ENCODE assay signal across 12 cellular contexts in genomic region chr5:150447188-150447587, GRCh38. TPM values are rescaled to one million over a fixed set of nuclear protein-coding genes. Genes with fewer than 3 reads are reported as not detected.
A peak's percentile ranks its signal among the peaks of the same experiment; 100 is the strongest.
DNase-seq lines count a peak whose midpoint lies in the region; ATAC-seq and TF ChIP-seq lines count a peak whose summit lies in the region.
"Had no signal": no experiment of that assay in that cellular context is flagged by ENCODE, and none has a peak within 500 bp of the region (broad histone marks: within the 10 kb centered on the region; RNA-seq: fewer than 3 reads in every experiment).

No MANE protein-coding gene starts in this region.

- H3K4me3 ChIP-seq in OCI-LY1 (ENCODE audit: low read depth, low read length, poor library complexity, severe bottlenecking) (peak overlapping the region; percentile 91), endodermal cell (ENCODE audit: low read length) (peak overlapping the region; percentile 91), neuronal stem cell (ENCODE audit: low read length in 2 of 2) (no peak overlapping the region)

- H3K9me3 Mint-ChIP-seq in activated naive CD4-positive, alpha-beta T cell treated with anti-CD3 and anti-CD28 coated beads for 36 hours: no peaks in the 10 kb centered on the region
- H3K9me3 Mint-ChIP-seq in endodermal cell: peaks cover 7% of the 10 kb centered on the region
- H3K9me3 Mint-ChIP-seq in stimulated activated memory B cell treated with anti-CD40 and anti-IgM and Interleukin-4, amounts not matched to agents 10 μg/mL and 1 μg/mL and 100 μg/mL, for 72 hours: no peaks in the 10 kb centered on the region

- H3K27ac ChIP-seq in OCI-LY1 (ENCODE audit: low read depth, low read length, poor library complexity, severe bottlenecking) (no peak overlapping the region), endodermal cell (ENCODE audit: low read depth, low read length) (no peak overlapping the region), neuronal stem cell (replicated peaks; ENCODE audit: low read length) (no peak overlapping the region)

- no peak overlapping the region for H3K18ac ChIP-seq in neuronal stem cell (ENCODE audit: low read length)

- peaks cover 67% of the 10 kb centered on the region for H3K36me3 ChIP-seq in OCI-LY1 (ENCODE audit: insufficient read depth, low read length)
- peaks cover 57% of the 10 kb centered on the region for H3K36me3 ChIP-seq in endodermal cell (ENCODE audit: control insufficient read depth, insufficient read depth, low read length)
- H3K36me3 ChIP-seq in neuronal stem cell (replicated peaks in 1 of 2; ENCODE audit: control insufficient read depth in 2 of 2, insufficient read depth in 2 of 2, low read length in 2 of 2): peaks cover 49 to 62% of the 10 kb centered on the region in 2 donors

- peak overlapping the region; percentile 93 for H3K4me3 Mint-ChIP-seq in activated naive CD4-positive, alpha-beta T cell treated with anti-CD3 and anti-CD28 coated beads for 36 hours
- peak overlapping the region; percentile 96 for H3K4me3 Mint-ChIP-seq in endodermal cell
- H3K4me3 Mint-ChIP-seq in stimulated activated memory B cell treated with anti-CD40 and anti-IgM and Interleukin-4, amounts not matched to agents 10 μg/mL and 1 μg/mL and 100 μg/mL, for 72 hours: peak overlapping the region; percentile 98

- H4K8ac ChIP-seq in neuronal stem cell (ENCODE audit: low read depth, low read length): no peak overlapping the region

- H3K9me2 ChIP-seq in OCI-LY1 (ENCODE audit: low read depth, low read length): no peaks in the 10 kb centered on the region

- no peaks in the 10 kb centered on the region for H3K9me3 ChIP-seq in OCI-LY1 (ENCODE audit: low read length)
- no peaks in the 10 kb centered on the region for H3K9me3 ChIP-seq in endodermal cell (ENCODE audit: control insufficient read depth, low read length)
- H3K9me3 ChIP-seq in neuronal stem cell (replicated peaks in 1 of 2; ENCODE audit: control insufficient read depth in 2 of 2, insufficient read depth in 1 of 2, low read depth in 1 of 2, low read length in 2 of 2): peaks cover 1 to 3% of the 10 kb centered on the region in 2 donors

- H3K36me3 Mint-ChIP-seq in activated naive CD4-positive, alpha-beta T cell treated with anti-CD3 and anti-CD28 coated beads for 36 hours (ENCODE audit: low read depth): peaks cover 58% of the 10 kb centered on the region
- peaks cover 62% of the 10 kb centered on the region for H3K36me3 Mint-ChIP-seq in endodermal cell (ENCODE audit: low read depth)
- peaks cover 56% of the 10 kb centered on the region for H3K36me3 Mint-ChIP-seq in stimulated activated memory B cell treated with anti-CD40 and anti-IgM and Interleukin-4, amounts not matched to agents 10 μg/mL and 1 μg/mL and 100 μg/mL, for 72 hours

- H3F3A ChIP-seq in OCI-LY1 (ENCODE audit: insufficient read depth, low read length): peaks cover 3% of the 10 kb centered on the region; the same call in 1 of the 2 replicates

- H2AK5ac ChIP-seq in neuronal stem cell (ENCODE audit: low read depth, low read length): no peak overlapping the region

- H3K79me2 ChIP-seq in OCI-LY1 (ENCODE audit: insufficient read depth, low read length): peaks cover 21% of the 10 kb centered on the region

- no peak overlapping the region for H3K23ac ChIP-seq in neuronal stem cell (ENCODE audit: low read depth, low read length, poor library complexity)

- no peak overlapping the region for H3K4ac ChIP-seq in neuronal stem cell (ENCODE audit: low read length)

- TF ChIP-seq CTCF in OCI-LY1 (IDR thresholded peaks at IDR 0.05; ENCODE audit: low read length): no peak
- TF ChIP-seq CTCF in endodermal cell (conservative IDR thresholded peaks at IDR 0.05): no peak

- H3K4me1 Mint-ChIP-seq in activated naive CD4-positive, alpha-beta T cell treated with anti-CD3 and anti-CD28 coated beads for 36 hours (ENCODE audit: low read depth): peaks cover 34% of the 10 kb centered on the region
- H3K4me1 Mint-ChIP-seq in endodermal cell: peaks cover 17% of the 10 kb centered on the region
- peaks cover 37% of the 10 kb centered on the region for H3K4me1 Mint-ChIP-seq in stimulated activated memory B cell treated with anti-CD40 and anti-IgM and Interleukin-4, amounts not matched to agents 10 μg/mL and 1 μg/mL and 100 μg/mL, for 72 hours

- H3K9ac ChIP-seq in OCI-LY1 (ENCODE audit: low read length) (no peak overlapping the region), endodermal cell (ENCODE audit: extremely low read depth, low read length, poor library complexity, severe bottlenecking) (peak overlapping the region; percentile 17), neuronal stem cell (ENCODE audit: low read depth, low read length, poor library complexity) (no peak overlapping the region)

- H3K4me2 ChIP-seq in OCI-LY1 (ENCODE audit: low read length) (no peak overlapping the region), neuronal stem cell (ENCODE audit: insufficient read depth, low read length, poor library complexity, severe bottlenecking) (no peak overlapping the region)

- DNase-seq in activated naive CD4-positive, alpha-beta T cell treated with anti-CD3 and anti-CD28 coated beads for 36 hours: no peak
- DNase-seq in activated naive CD4-positive, alpha-beta T cell treated with anti-CD3 and anti-CD28 coated beads, Interleukin-2, amount 50 U/mL, for 16 hours: no peak
- DNase-seq in endodermal cell: no peak
- DNase-seq in cerebellar cortex (ENCODE audit: low spot score): no peak
- no peak for DNase-seq in neuronal stem cell (ENCODE audit: low spot score)
- DNase-seq: activated effector memory CD4-positive, alpha-beta T cell treated with Interleukin-2 at 50 U/mL for 16 hours; kidney; NCI-H524 treated with DMSO at 0.1 percent for 48 hours; posterior cingulate gyrus had no signal

- H3K27ac Mint-ChIP-seq in activated naive CD4-positive, alpha-beta T cell treated with anti-CD3 and anti-CD28 coated beads for 36 hours: peak overlapping the region; percentile 99
- H3K27ac Mint-ChIP-seq in endodermal cell: peak overlapping the region; percentile 99
- H3K27ac Mint-ChIP-seq in stimulated activated memory B cell treated with anti-CD40 and anti-IgM and Interleukin-4, amounts not matched to agents 10 μg/mL and 1 μg/mL and 100 μg/mL, for 72 hours: peak overlapping the region; percentile 98

- no peak overlapping the region for H2BK5ac ChIP-seq in neuronal stem cell (ENCODE audit: low read length)

- no peak overlapping the region for H2BK15ac ChIP-seq in neuronal stem cell (ENCODE audit: low read length)

- H3K14ac ChIP-seq in neuronal stem cell (ENCODE audit: low read length): no peak overlapping the region

- H4K91ac ChIP-seq in neuronal stem cell (ENCODE audit: low read depth, low read length, poor library complexity): no peak overlapping the region

- no peaks in the 10 kb centered on the region for H3K27me3 Mint-ChIP-seq in activated naive CD4-positive, alpha-beta T cell treated with anti-CD3 and anti-CD28 coated beads for 36 hours (ENCODE audit: low read depth)
- H3K27me3 Mint-ChIP-seq in endodermal cell (ENCODE audit: insufficient read depth): no peaks in the 10 kb centered on the region
- H3K27me3 Mint-ChIP-seq in stimulated activated memory B cell treated with anti-CD40 and anti-IgM and Interleukin-4, amounts not matched to agents 10 μg/mL and 1 μg/mL and 100 μg/mL, for 72 hours: no peaks in the 10 kb centered on the region

- H3K79me1 ChIP-seq in neuronal stem cell (ENCODE audit: low read depth, low read length): peaks cover 9% of the 10 kb centered on the region

- H2BK120ac ChIP-seq in neuronal stem cell (ENCODE audit: low read depth, low read length): no peak overlapping the region

- no peaks in the 10 kb centered on the region for H4K20me1 ChIP-seq in OCI-LY1 (ENCODE audit: insufficient read depth, low read length)

- no peaks in the 10 kb centered on the region for H3K27me3 ChIP-seq in OCI-LY1 (ENCODE audit: insufficient read depth, low read length)
- H3K27me3 ChIP-seq in endodermal cell (ENCODE audit: control insufficient read depth, insufficient read depth, low read length, poor library complexity, severe bottlenecking): no peaks in the 10 kb centered on the region
- no peaks in the 10 kb centered on the region for H3K27me3 ChIP-seq in neuronal stem cell (ENCODE audit: control insufficient read depth in 3 of 3, insufficient read depth in 3 of 3, low read depth in 1 of 3, low read length in 3 of 3)

- WGBS in endodermal cell (ENCODE audit: insufficient coverage in 1 of 2, insufficient read length in 1 of 2), 2 experiments: 96 to 100% methylated on average over 5 to 6 of the region's 6 CpGs
- no CpG with 5 or more reads among the region's 6 CpGs for WGBS in neuronal stem cell (ENCODE audit: extremely low coverage in 2 of 2, insufficient read length in 2 of 2, insufficient replicate concordance in 1 of 2), 2 donors

- H2BK12ac ChIP-seq in neuronal stem cell (ENCODE audit: low read length): no peak overlapping the region

- no peak for ATAC-seq in stimulated activated memory B cell treated with anti-CD40 and anti-IgM and Interleukin-4, amounts not matched to agents 10 μg/mL and 1 μg/mL and 100 μg/mL, for 72 hours
- ATAC-seq in HG03571 (IDR thresholded peaks at IDR 0.05; ENCODE audit: unreplicated experiment): no peak

- CTCF ChIA-PET in activated naive CD4-positive, alpha-beta T cell treated with anti-CD3 and anti-CD28 coated beads for 36 hours (lab: Charles Lee): interaction anchor here (1.0 to 2.4 kb wide), 3 partner anchors 10 to 286 kb away, joined by 3 to 16 read pairs (median 4); no protein-coding TSS in a partner anchor

- intact Hi-C loops in activated naive CD4-positive, alpha-beta T cell treated with anti-CD3 and anti-CD28 coated beads for 36 hours (cut with micrococcal nuclease): no loop called here

- peaks cover 14% of the 10 kb centered on the region for H3K4me1 ChIP-seq in OCI-LY1 (ENCODE audit: insufficient read depth, low read length, severe bottlenecking)
- H3K4me1 ChIP-seq in endodermal cell (ENCODE audit: control insufficient read depth, insufficient read depth, low read length): peaks cover 4% of the 10 kb centered on the region
- peaks cover 6 to 10% of the 10 kb centered on the region in 2 donors for H3K4me1 ChIP-seq in neuronal stem cell (ENCODE audit: control insufficient read depth in 2 of 2, insufficient read depth in 1 of 2, low read depth in 1 of 2, low read length in 2 of 2)

- H2AFZ ChIP-seq in OCI-LY1 (ENCODE audit: low read length) (no peak overlapping the region), neuronal stem cell (ENCODE audit: low read length) (no peak overlapping the region)

RNA-seq across cellular contexts. Expression of gene RPS14, which starts 2.4 kb away (rescaled TPM):
- total RNA-seq in activated naive CD4-positive, alpha-beta T cell treated with anti-CD3 and anti-CD28 coated beads for 36 hours: 1,000 to 10,000 TPM; 4,594 to 4,738 TPM
- 1,000 to 10,000 TPM; 2,313 to 2,316 TPM for total RNA-seq in endodermal cell
- 1,931 TPM for polyA plus RNA-seq in endodermal cell (2013, experiment 1 of 2)
- polyA plus RNA-seq in endodermal cell (2013, experiment 2 of 2): 1,875 TPM
- polyA plus RNA-seq in neuronal stem cell (2013, experiment 1 of 2): 5,106 TPM
- 5,095 TPM for polyA plus RNA-seq in neuronal stem cell (2013, experiment 2 of 2)

RNA-seq across cellular contexts. Expression of gene CD74, which starts 34.5 kb away (rescaled TPM):
- 100 to 1,000 TPM; 312 to 316 TPM for total RNA-seq in activated naive CD4-positive, alpha-beta T cell treated with anti-CD3 and anti-CD28 coated beads for 36 hours
- 10 to 100 TPM; 12.4 to 20.0 TPM for total RNA-seq in endodermal cell
- polyA plus RNA-seq in endodermal cell (2013, experiment 1 of 2): 9.7 TPM
- 7.1 TPM for polyA plus RNA-seq in endodermal cell (2013, experiment 2 of 2)
- 61.0 TPM for polyA plus RNA-seq in neuronal stem cell (2013, experiment 1 of 2)
- polyA plus RNA-seq in neuronal stem cell (2013, experiment 2 of 2): 61.3 TPM

Comparison
In these comparisons a context has a peak if more than half of its experiments do, and no peak if none do; other contexts are left out.
1. H3K4me3 ChIP-seq: peak in OCI-LY1 (single experiment) and endodermal cell (single experiment); none in neuronal stem cell (0 of 2).
2. RNA of gene CD74, which starts 34.5 kb away (total RNA-seq): 312 to 316 TPM in activated naive CD4-positive, alpha-beta T cell treated with anti-CD3 and anti-CD28 coated beads for 36 hours; 12.4 to 20.0 TPM in endodermal cell; every median in the first group is over 10 times any median in the second.
3. Peak in every context shown above with its lines, with median percentiles within 50 percentile points of each other: H3K27ac Mint-ChIP-seq and H3K4me3 Mint-ChIP-seq.